10 cellular contexts compared by ENCODE assay signal in the genomic region with DNA sequence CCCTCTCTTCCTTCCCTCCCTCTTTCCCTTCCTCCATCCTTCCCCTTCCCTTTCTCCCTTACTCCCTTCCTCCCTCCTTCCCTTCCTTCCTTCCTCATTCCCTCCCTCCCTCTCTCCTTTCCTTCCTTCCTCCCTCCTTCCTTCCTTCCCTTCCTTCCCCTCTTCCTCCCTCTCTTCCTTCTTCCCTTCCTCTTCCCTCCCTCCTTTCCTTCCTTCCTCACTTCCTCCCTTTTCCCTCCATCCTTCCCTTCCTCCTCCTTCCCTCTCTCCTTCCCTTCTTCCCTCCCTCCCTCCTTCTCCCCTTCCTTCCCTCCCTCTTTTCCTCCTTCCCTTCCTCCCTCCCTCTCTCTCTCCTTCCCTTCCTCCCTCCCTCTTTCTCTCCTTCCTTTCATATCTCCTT. TPM values are rescaled to one million over a fixed set of nuclear protein-coding genes. Genes with fewer than 3 reads are reported as not detected.
"Had no signal": no experiment of that assay in that cellular context is flagged by ENCODE, and none has a peak within 500 bp of the region (broad histone marks: within the 10 kb centered on the region; RNA-seq: fewer than 3 reads in every experiment).

No MANE protein-coding gene starts in this region.

- H2AFZ ChIP-seq: GM23248 had no signal

- H3K36me3 ChIP-seq: HAP-1 had no signal

- H3K9ac ChIP-seq: GM23248, KMS-11 had no signal

- H3K4me3 ChIP-seq: GM23248, HAP-1 had no signal

- H3K9me3 ChIP-seq: HAP-1 had no signal

- DNase-seq: GM23248, GOT3, IMR-90, Karpas-422, KBM-7 had no signal

- H3K4me1 ChIP-seq: HAP-1 had no signal

- H3K4me2 ChIP-seq: KMS-11 had no signal

- H3K27ac ChIP-seq: GM23248, HL-60, KMS-11 had no signal

- FAIRE-seq: H54 had no signal

RNA-seq across cellular contexts. Expression of gene SLC18A2, which starts 12.7 kb away (rescaled TPM):
- total RNA-seq: GM23248, HT1080, IMR-90 had no signal
- polyA plus RNA-seq: IMR-90 had no signal

RNA-seq across cellular contexts. Expression of gene KCNK18, which starts 30.9 kb away (rescaled TPM):
- total RNA-seq: GM23248, HT1080, IMR-90 had no signal
- polyA plus RNA-seq: GM23248, IMR-90 had no signal
